Comparison of ENCODE assay signal across 2 cellular contexts in the genomic region with DNA sequence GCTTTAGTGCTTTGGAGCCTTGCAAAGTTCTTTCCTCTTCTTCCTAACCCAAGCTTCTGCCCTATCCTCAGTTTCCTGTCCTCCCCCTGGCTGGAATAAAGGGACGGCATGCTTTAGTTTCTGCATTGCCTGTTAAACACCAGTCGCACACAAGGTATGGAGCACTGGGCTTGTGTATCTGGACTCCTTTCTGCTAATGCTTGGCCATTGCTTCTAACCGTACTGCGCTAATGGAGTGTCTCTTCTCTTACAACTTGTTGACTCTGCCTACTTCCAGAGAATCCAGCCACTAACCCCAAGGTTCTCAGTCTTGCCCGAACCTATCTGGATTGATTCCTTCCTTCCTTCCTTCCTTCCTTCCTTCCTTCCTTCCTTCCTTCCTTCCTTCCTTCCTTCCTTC.
TF ChIP-seq lines count a peak whose summit lies in the region.

No MANE protein-coding gene starts in this region.

TF ChIP-seq in IMR-90, 13 proteins besides CTCF, POLR2A, EP300 and RAD21:
- TF ChIP-seq MAZ (IDR thresholded peaks at IDR 0.05; ENCODE audit: borderline replicate concordance, low read depth, low read length) (no peak), RFX5 (IDR thresholded peaks at IDR 0.05; ENCODE audit: low read depth, low read length) (no peak), RCOR1 (IDR thresholded peaks at IDR 0.05; ENCODE audit: insufficient replicate concordance, low read length) (no peak), MXI1 (IDR thresholded peaks at IDR 0.05; ENCODE audit: borderline replicate concordance, low read depth, low read length) (no peak), NFE2L2 (IDR thresholded peaks at IDR 0.05; ENCODE audit: low read depth, low read length) (no peak), SMC3 (IDR thresholded peaks at IDR 0.05; ENCODE audit: low read depth, low read length) (no peak), BHLHE40 (IDR thresholded peaks at IDR 0.05; ENCODE audit: low read depth, low read length) (no peak)

TF ChIP-seq in H1, 55 proteins besides CTCF, POLR2A, EP300 and RAD21:
- no peak for TF ChIP-seq CREB1 (IDR thresholded peaks at IDR 0.05)
